In genomic region chr1:74467786-74468377, GRCh38 we compare ENCODE assay signal across 17 cellular contexts. TPM values are rescaled to one million over a fixed set of nuclear protein-coding genes. Genes with fewer than 3 reads are reported as not detected.
DNase-seq lines count a peak whose midpoint lies in the region; ATAC-seq and TF ChIP-seq lines count a peak whose summit lies in the region.
"Had no signal": no experiment of that assay in that cellular context is flagged by ENCODE, and none has a peak within 500 bp of the region (broad histone marks: within the 10 kb centered on the region; RNA-seq: fewer than 3 reads in every experiment).

No MANE protein-coding gene starts in this region.

- no peak overlapping the region for H2AFZ ChIP-seq in H9 (ENCODE audit: low read length)

- DNase-seq in heart right ventricle, result no peak
- no peak for DNase-seq in cardiac septum (ENCODE audit: low spot score)
- peak; percentile 60 for DNase-seq in NCI-H2227 treated with DMSO at 0.1 percent for 48 hours (lab: John Stamatoyannopoulos, UW)
- DNase-seq in cardiac fibroblast (ENCODE audit: low read depth in 2 of 2), result peak; percentile 4 to 52
- no peak for DNase-seq in H9
- no peak for DNase-seq in stimulated activated naive CD8-positive, alpha-beta T cell treated with anti-CD3 and anti-CD28 coated beads, Interleukin-15, Interleukin-2, amounts not matched to agents 100 U/mL and 50 U/mL, for 24 hours
- DNase-seq: activated CD4-positive, alpha-beta T cell treated with anti-CD3 and anti-CD28 coated beads, Interleukin-2, amount 50 U/mL, for 48 hours; activated effector memory CD4-positive, alpha-beta T cell treated with anti-CD3 and anti-CD28 coated beads, Interleukin-2, amount 50 U/mL, for 16 hours; brain microvascular endothelial cell; DMS79 treated with DMSO at 0.1 percent for 48 hours; natural killer cell had no signal

- no peak overlapping the region for H2BK15ac ChIP-seq in H9 (ENCODE audit: low read depth, low read length)

- H4K91ac ChIP-seq in H9 (ENCODE audit: insufficient read length, low read depth, low read length), result no peak overlapping the region

- H3K9me3 ChIP-seq in heart right ventricle, result no peaks in the 10 kb centered on the region
- no peaks in the 10 kb centered on the region for H3K9me3 ChIP-seq in H9 (ENCODE audit: control insufficient read depth, low read depth, low read length)

- no peak overlapping the region for H2BK5ac ChIP-seq in H9 (ENCODE audit: insufficient read length, low read length)

- no peak overlapping the region for H3K4me2 ChIP-seq in H9 (ENCODE audit: insufficient read depth, insufficient read length, low read length)

- 63 to 68% methylated on average over 3 of the region's 3 CpGs for WGBS in heart right ventricle, 2 donors
- no CpG with 5 or more reads among the region's 3 CpGs for WGBS in H9 (ENCODE audit: extremely low coverage, insufficient read length, low lambda C conversion rate)

- H4K5ac ChIP-seq in H9 (ENCODE audit: insufficient read length, low read depth, low read length), result no peak overlapping the region

- no peak overlapping the region for H3K56ac ChIP-seq in H9 (ENCODE audit: insufficient read length, low read depth, low read length)

- no peaks in the 10 kb centered on the region for H3K23me2 ChIP-seq in H9 (ENCODE audit: insufficient read length, low read depth, low read length, poor library complexity, severe bottlenecking)

- no peak overlapping the region for H2AK5ac ChIP-seq in H9 (ENCODE audit: insufficient read length, low read length)

- H3K4me1 ChIP-seq in heart right ventricle, result peaks cover 0 to 49% (median 24%) of the 10 kb centered on the region in 9 donors
- H3K4me1 ChIP-seq in H9 (ENCODE audit: insufficient read depth, low read length), result peaks cover 8% of the 10 kb centered on the region; the same call in 1 of the 2 replicates

- H3K4ac ChIP-seq in H9 (ENCODE audit: low read depth, low read length), result no peak overlapping the region

- no peak overlapping the region for H3K14ac ChIP-seq in H9 (ENCODE audit: insufficient read depth, low read length)

- no peaks in the 10 kb centered on the region for H3K27me3 Mint-ChIP-seq in H9 (ENCODE audit: low read depth)

- peaks cover 0 to 18% (median 0%) of the 10 kb centered on the region in 3 experiments; a peak in 4 of 7 replicates for H3K36me3 Mint-ChIP-seq in H9 (ENCODE audit: insufficient read depth in 1 of 3, low read depth in 3 of 3)
- H3K36me3 Mint-ChIP-seq: natural killer cell had no signal

- H3K9ac ChIP-seq in H9 (ENCODE audit: extremely low read depth, insufficient read length, low read length), result no peak overlapping the region

- H3K23ac ChIP-seq in H9 (ENCODE audit: insufficient read length, low read depth, low read length), result no peak overlapping the region

- H3K27ac Mint-ChIP-seq in H9, result peak overlapping the region in 1 of 3 experiments; percentile 71; a peak in 3 of 7 replicates
- H3K27ac Mint-ChIP-seq: natural killer cell; stimulated activated naive CD8-positive, alpha-beta T cell treated with anti-CD3 and anti-CD28 coated beads, Interleukin-15, Interleukin-2, amounts not matched to agents 100 ng/mL and 50 ng/mL, for 24 hours had no signal

- H3K79me2 ChIP-seq in H9 (ENCODE audit: insufficient read depth, low read length), result no peaks in the 10 kb centered on the region

- H4K20me1 ChIP-seq in H9 (ENCODE audit: control insufficient read depth, insufficient read depth, insufficient read length), result no peaks in the 10 kb centered on the region

- H3K79me1 ChIP-seq in H9 (ENCODE audit: insufficient read depth, low read depth, low read length, poor library complexity, severe bottlenecking), result no peaks in the 10 kb centered on the region

- H3T11ph ChIP-seq in H9 (ENCODE audit: low read length), result no peak overlapping the region

- peaks cover 18 to 20% of the 10 kb centered on the region in 2 experiments for H3K4me1 Mint-ChIP-seq in H9
- H3K4me1 Mint-ChIP-seq: natural killer cell had no signal

- H3K4me3 ChIP-seq in heart right ventricle, result no peak overlapping the region
- no peak overlapping the region for H3K4me3 ChIP-seq in cardiac fibroblast (replicated peaks in 1 of 2; ENCODE audit: low read depth in 2 of 2, low read length in 2 of 2)

- H2BK12ac ChIP-seq in H9 (ENCODE audit: insufficient read length, low read depth, low read length), result no peak overlapping the region

- no peak overlapping the region for H4K8ac ChIP-seq in H9 (replicated peaks; ENCODE audit: insufficient read length, low read depth, low read length)

- TF ChIP-seq CTCF in heart right ventricle (IDR thresholded peaks at IDR 0.05) (no peak), cardiac fibroblast (IDR thresholded peaks at IDR 0.05; ENCODE audit: low read depth, low read length) (no peak), H9 (conservative IDR thresholded peaks at IDR 0.05) (no peak)

- H3K9me3 Mint-ChIP-seq in H9, result peaks cover 5 to 7% of the 10 kb centered on the region in 2 experiments; a peak in 2 of 5 replicates
- H3K9me3 Mint-ChIP-seq: natural killer cell; stimulated activated naive CD8-positive, alpha-beta T cell treated with anti-CD3 and anti-CD28 coated beads, Interleukin-15, Interleukin-2, amounts not matched to agents 100 ng/mL and 50 ng/mL, for 24 hours had no signal

- intact Hi-C loops in heart right ventricle (cut with DNase I) (no loop called here), cardiac septum (cut with DNase I) (loop anchor here (10.0 kb wide), 1 partner anchor 233 kb away; the partner anchor contains the start of gene TNNI3K)

- H2BK20ac ChIP-seq in H9 (ENCODE audit: low read depth, low read length, poor library complexity, severe bottlenecking), result no peak overlapping the region

- H3K27me3 ChIP-seq in heart right ventricle (no peaks in the 10 kb centered on the region), H9 (ENCODE audit: insufficient read depth, low read length) (no peaks in the 10 kb centered on the region)
- H3K27me3 ChIP-seq: brain microvascular endothelial cell had no signal

- no peak overlapping the region for H3K4me3 Mint-ChIP-seq in H9
- H3K4me3 Mint-ChIP-seq: natural killer cell; stimulated activated naive CD8-positive, alpha-beta T cell treated with anti-CD3 and anti-CD28 coated beads, Interleukin-15, Interleukin-2, amounts not matched to agents 100 ng/mL and 50 ng/mL, for 24 hours had no signal

- peaks cover 0 to 19% (median 0%) of the 10 kb centered on the region in 9 donors for H3K36me3 ChIP-seq in heart right ventricle
- H3K36me3 ChIP-seq: brain microvascular endothelial cell had no signal

- peak overlapping the region in 7 of 10 donors; percentile 7 to 53 (median 22) for H3K27ac ChIP-seq in heart right ventricle
- H3K27ac ChIP-seq in H9 (ENCODE audit: insufficient read length, low read depth, low read length), result no peak overlapping the region
- H3K27ac ChIP-seq: brain microvascular endothelial cell had no signal

- no peak overlapping the region for H3K18ac ChIP-seq in H9 (ENCODE audit: insufficient read length, low read depth, low read length)

- H2BK120ac ChIP-seq in H9 (ENCODE audit: low read depth, low read length, poor library complexity, severe bottlenecking), result no peak overlapping the region

- ATAC-seq in heart right ventricle (peak in 2 of 8 donors; percentile 39 to 47), HG03520 (IDR thresholded peaks at IDR 0.05; ENCODE audit: unreplicated experiment) (no peak), GM19463 (IDR thresholded peaks at IDR 0.05; ENCODE audit: unreplicated experiment) (no peak)
- ATAC-seq in stimulated activated naive CD8-positive, alpha-beta T cell treated with anti-CD3 and anti-CD28 coated beads, Interleukin-15, Interleukin-2, amounts not matched to agents 100 U/mL and 50 U/mL, for 24 hours, result no peak
- ATAC-seq: natural killer cell had no signal

RNA-seq across cellular contexts. Expression of gene LRRC53, which starts 44.5 kb away (rescaled TPM):
- total RNA-seq in heart right ventricle (not detected), cardiac septum (not detected), H9 (2021) (not detected in 2 replicates)
- polyA plus RNA-seq in heart right ventricle, result not detected
- total RNA-seq: endothelial cell of umbilical vein; liver; natural killer cell; T-helper 1 cell treated with Interleukin-12 subunit alpha and Interleukin-12 subunit beta and Interleukin-4 antibody, amounts not matched to agents 30 ng/mL and 1 ng/mL, for 36 hours had no signal
- polyA plus RNA-seq: endothelial cell of umbilical vein, liver had no signal

Comparison
In these comparisons a context has a peak if more than half of its experiments do, and no peak if none do; other contexts are left out.
1. DNase-seq: peak in NCI-H2227 treated with DMSO at 0.1 percent for 48 hours (single experiment) and cardiac fibroblast (2 of 2); none in heart right ventricle (0 of 2), cardiac septum (single experiment), H9 (single experiment) and stimulated activated naive CD8-positive, alpha-beta T cell treated with anti-CD3 and anti-CD28 coated beads, Interleukin-15, Interleukin-2, amounts not matched to agents 100 U/mL and 50 U/mL, for 24 hours (single experiment).